ENCODE assay signal across 7 cellular contexts in the genomic region with DNA sequence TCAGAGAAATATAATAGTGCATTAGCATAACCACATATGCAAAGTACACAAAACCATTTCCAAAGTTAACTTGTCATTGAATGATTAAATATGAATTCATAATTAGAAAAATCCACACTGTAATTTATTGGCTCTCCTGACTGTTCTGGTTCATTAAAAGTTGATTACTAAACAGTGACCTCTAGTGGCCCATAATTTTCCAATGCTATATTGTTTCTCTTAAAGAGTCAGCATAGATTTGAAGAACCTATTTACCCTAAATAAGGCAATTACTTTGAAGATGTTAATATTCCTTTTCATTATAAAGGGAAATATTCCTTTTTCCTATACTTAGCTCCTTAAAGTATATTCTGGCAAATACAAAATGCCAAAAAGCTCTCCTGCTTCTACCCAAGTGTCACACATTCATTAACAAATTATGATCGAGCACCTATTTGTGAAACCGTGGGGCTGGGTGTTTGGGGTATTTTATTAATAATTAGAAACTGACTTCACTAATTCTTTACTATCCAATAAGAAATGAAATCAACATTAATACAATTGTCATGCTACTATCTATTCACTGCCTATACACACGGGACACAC.
DNase-seq lines count a peak whose midpoint lies in the region; ATAC-seq and TF ChIP-seq lines count a peak whose summit lies in the region.

No MANE protein-coding gene starts in this region.

- peaks cover 2% of the 10 kb centered on the region for H3K36me3 Mint-ChIP-seq in activated B cell treated with CpG ODN at 0.5 μM for 24 hours (ENCODE audit: low read depth)

- H3K27ac Mint-ChIP-seq in activated B cell treated with CpG ODN at 0.5 μM for 24 hours: no peak overlapping the region

- no peak overlapping the region for H3K4me3 Mint-ChIP-seq in activated B cell treated with CpG ODN at 0.5 μM for 24 hours

- CTCF ChIA-PET in activated B cell treated with CpG ODN at 0.5 μM for 24 hours (lab: Charles Lee): interaction anchor here (0.6 to 3.0 kb wide), 7 partner anchors 9 to 426 kb away, joined by 3 to 11 read pairs (median 4); no protein-coding TSS in a partner anchor

- no peaks in the 10 kb centered on the region for H3K9me3 Mint-ChIP-seq in activated B cell treated with CpG ODN at 0.5 μM for 24 hours

- no peaks in the 10 kb centered on the region for H3K27me3 Mint-ChIP-seq in activated B cell treated with CpG ODN at 0.5 μM for 24 hours

- POLR2A ChIA-PET in activated B cell treated with CpG ODN at 0.5 μM for 24 hours (lab: Charles Lee): interaction anchor here (0.7 kb wide), 1 partner anchor 156 kb away, joined by 4 read pairs; no protein-coding TSS in a partner anchor

- intact Hi-C loops in activated B cell treated with CpG ODN at 0.5 μM for 24 hours (cut with micrococcal nuclease) (loop anchor here (1.0 to 10.0 kb wide), 4 partner anchors 198 to 380 kb away; no protein-coding TSS in a partner anchor), left cardiac atrium (cut with DNase I) (loop anchor here (5.0 to 10.0 kb wide), 2 partner anchors 369 to 372 kb away; a partner anchor contains a TSS)

- no peaks in the 10 kb centered on the region for H3K4me1 Mint-ChIP-seq in activated B cell treated with CpG ODN at 0.5 μM for 24 hours

- DNase-seq in NCI-H2029 (lab: John Stamatoyannopoulos, UW): peak; percentile 1
- DNase-seq in activated B cell treated with CpG ODN at 0.5 μM for 24 hours: no peak
- no peak for DNase-seq in left cardiac atrium
- DNase-seq in superior temporal gyrus (ENCODE audit: extremely low spot score): peak; percentile 89

- TF ChIP-seq CTCF in GM12873 (IDR thresholded peaks at IDR 0.05; ENCODE audit: insufficient read depth, low read depth, low read length, missing control alignments) (peak; percentile 50), activated B cell treated with CpG ODN at 0.5 μM for 24 hours (IDR thresholded peaks at IDR 0.05) (peak; percentile 26)

- ATAC-seq in activated B cell treated with CpG ODN at 0.5 μM for 24 hours (ENCODE audit: low read depth) (no peak), left cardiac atrium (peak; percentile 42 to 61), HG03432 (IDR thresholded peaks at IDR 0.05; ENCODE audit: unreplicated experiment) (no peak), GM21528 (IDR thresholded peaks at IDR 0.05; ENCODE audit: low FRiP score, unreplicated experiment) (no peak)

Comparison
In these comparisons a context has a peak if more than half of its experiments do, and no peak if none do; other contexts are left out.
1. DNase-seq: peak in NCI-H2029 (single experiment) and superior temporal gyrus (single experiment); none in activated B cell treated with CpG ODN at 0.5 μM for 24 hours (single experiment) and left cardiac atrium (single experiment).
2. ATAC-seq: peak in left cardiac atrium (2 of 2); none in activated B cell treated with CpG ODN at 0.5 μM for 24 hours (single experiment), HG03432 (single experiment) and GM21528 (single experiment).